In genomic region chr6:3421763-3422456, GRCh38 we compare ENCODE assay signal across 11 cellular contexts. TPM values are rescaled to one million over a fixed set of nuclear protein-coding genes. Genes with fewer than 3 reads are reported as not detected.
DNase-seq lines count a peak whose midpoint lies in the region; ATAC-seq and TF ChIP-seq lines count a peak whose summit lies in the region.
"Had no signal": no experiment of that assay in that cellular context is flagged by ENCODE, and none has a peak within 500 bp of the region (broad histone marks: within the 10 kb centered on the region; RNA-seq: fewer than 3 reads in every experiment).

No MANE protein-coding gene starts in this region.

- DNase-seq in ELR (ENCODE audit: low read depth), result peak; percentile 32
- no peak for DNase-seq in RWPE2 (ENCODE audit: low spot score)
- peak; percentile 35 for DNase-seq in non-pigmented ciliary epithelial cell (ENCODE audit: low read depth)
- no peak for DNase-seq in effector CD4-positive, alpha-beta T cell
- no peak for DNase-seq in D341Med (ENCODE audit: low spot score)
- DNase-seq: activated CD8-positive, alpha-beta T cell treated with anti-CD3 and anti-CD28 coated beads, Interleukin-2, amount 10 ng/mL, durations not matched to agents 7 days and 5 days; adrenal gland; CD4-positive, CD25-positive, alpha-beta regulatory T cell had no signal

- H3K27me3 ChIP-seq in RWPE2 (ENCODE audit: insufficient read depth, poor library complexity, severe bottlenecking), result no peaks in the 10 kb centered on the region
- H3K27me3 ChIP-seq: adrenal gland had no signal

- peaks cover 46% of the 10 kb centered on the region for H3K4me1 ChIP-seq in RWPE2 (ENCODE audit: insufficient read depth, poor library complexity, severe bottlenecking)
- H3K4me1 ChIP-seq: adrenal gland had no signal

- peak overlapping the region; percentile 21 for H3K27ac ChIP-seq in RWPE2 (ENCODE audit: poor library complexity, severe bottlenecking)

- ATAC-seq in RWPE2 (ENCODE audit: low read depth) (peak; percentile 88), esophagus mucosa (peak; percentile 51), SK-N-SH treated with all-trans-retinoic acid at 6 μM for 48 hours (no peak), HG03432 (IDR thresholded peaks at IDR 0.05; ENCODE audit: unreplicated experiment) (no peak)
- ATAC-seq: activated CD8-positive, alpha-beta T cell treated with anti-CD3 and anti-CD28 coated beads, Interleukin-2, amount 10 ng/mL, durations not matched to agents 7 days and 5 days had no signal

- H3K9me3 ChIP-seq in RWPE2 (ENCODE audit: severe bottlenecking), result no peaks in the 10 kb centered on the region
- H3K9me3 ChIP-seq: adrenal gland had no signal

- H3K36me3 ChIP-seq in RWPE2 (ENCODE audit: low read depth), result no peaks in the 10 kb centered on the region
- H3K36me3 ChIP-seq: adrenal gland had no signal

- no peak overlapping the region for H3K4me3 ChIP-seq in RWPE2 (ENCODE audit: severe bottlenecking)
- H3K4me3 ChIP-seq: adrenal gland had no signal

- no peak for TF ChIP-seq CTCF in RWPE2 (IDR thresholded peaks at IDR 0.05; ENCODE audit: poor library complexity, severe bottlenecking)

TF ChIP-seq in SK-N-SH treated with all-trans-retinoic acid at 6 μM for 48 hours, 23 proteins besides CTCF, POLR2A, EP300 and RAD21:
- no peak for TF ChIP-seq CREB5 (CRISPR knock-in tag; IDR thresholded peaks at IDR 0.05; ENCODE audit: low read depth)
- TF ChIP-seq ZC3H10 (CRISPR knock-in tag; IDR thresholded peaks at IDR 0.05), result no peak
- no peak for TF ChIP-seq ZNF565 (CRISPR knock-in tag; conservative IDR thresholded peaks at IDR 0.05; ENCODE audit: low read depth)

RNA-seq across cellular contexts. Expression of gene SLC22A23, which starts 34.9 kb away (rescaled TPM):
- total RNA-seq in esophagus mucosa, result 36.3 TPM

Comparison
In these comparisons a context has a peak if more than half of its experiments do, and no peak if none do; other contexts are left out.
1. DNase-seq: peak in ELR (single experiment) and non-pigmented ciliary epithelial cell (single experiment); none in RWPE2 (single experiment), effector CD4-positive, alpha-beta T cell (single experiment) and D341Med (single experiment).
2. ATAC-seq: peak in RWPE2 (single experiment) and esophagus mucosa (single experiment); none in SK-N-SH treated with all-trans-retinoic acid at 6 μM for 48 hours (single experiment) and HG03432 (single experiment).